In genomic region chr13:39496487-39496998, GRCh38 we compare ENCODE assay signal across 19 cellular contexts.
"Had no signal": no experiment of that assay in that cellular context is flagged by ENCODE, and none has a peak within 500 bp of the region (broad histone marks: within the 10 kb centered on the region; RNA-seq: fewer than 3 reads in every experiment).

No MANE protein-coding gene starts in this region.

- H3K4me2 ChIP-seq: smooth muscle cell had no signal

- H3K4me1 Mint-ChIP-seq: activated naive CD8-positive, alpha-beta T cell treated with anti-CD3 and anti-CD28 coated beads, Interleukin-2, amount 50 U/mL, for 24 hours; natural killer cell had no signal

- H3K4me1 ChIP-seq: suprapubic skin had no signal

- H3K4me3 ChIP-seq: smooth muscle cell, suprapubic skin had no signal

- H3K36me3 ChIP-seq: suprapubic skin had no signal

- DNase-seq: activated CD4-positive, CD25-positive, alpha-beta regulatory T cell treated with anti-CD3 and anti-CD28 coated beads, Interleukin-2, amount 50 U/mL, for 72 hours; activated naive CD4-positive, alpha-beta T cell treated with anti-CD3 and anti-CD28 coated beads for 36 hours; activated naive CD8-positive, alpha-beta T cell treated with anti-CD3 and anti-CD28 coated beads, Interleukin-2, amount 50 U/mL, for 24 hours; activated T-cell treated with anti-CD3 and anti-CD28 coated beads, Interleukin-2, amount 50 U/mL, for 1 hour; aorta; cerebellar nuclear complex; dermis blood vessel endothelial cell; effector memory CD8-positive, alpha-beta T cell; foreskin melanocyte; left ventricle myocardium superior; mesenchymal stem cell; natural killer cell; right cardiac atrium; trophoblast cell had no signal

- H3K27ac ChIP-seq: suprapubic skin had no signal

- H3K27me3 Mint-ChIP-seq: stimulated activated naive CD8-positive, alpha-beta T cell treated with anti-CD3 and anti-CD28 coated beads, Interleukin-15, Interleukin-2, amounts not matched to agents 100 ng/mL and 50 ng/mL, for 24 hours had no signal

- H3K36me3 Mint-ChIP-seq: natural killer cell had no signal

- H3K9me3 ChIP-seq: suprapubic skin had no signal

- ATAC-seq: activated naive CD8-positive, alpha-beta T cell treated with anti-CD3 and anti-CD28 coated beads, Interleukin-2, amount 50 U/mL, for 24 hours; effector memory CD8-positive, alpha-beta T cell; left ventricle myocardium superior; natural killer cell; right cardiac atrium had no signal

- H3K9me3 Mint-ChIP-seq: activated naive CD4-positive, alpha-beta T cell treated with anti-CD3 and anti-CD28 coated beads for 36 hours; activated naive CD8-positive, alpha-beta T cell treated with anti-CD3 and anti-CD28 coated beads, Interleukin-2, amount 50 U/mL, for 24 hours; activated T-helper 2 cell treated with anti-CD3 and anti-CD28 coated beads, Interferon-gamma antibody, Interleukin-2, Interleukin-4, amounts not matched to agents 10 μg/mL and 5 μg/mL and 100 μg/mL, durations not matched to agents 14 hours and 24 hours and 36 hours; effector memory CD8-positive, alpha-beta T cell; natural killer cell; stimulated activated naive CD8-positive, alpha-beta T cell treated with anti-CD3 and anti-CD28 coated beads, Interleukin-15, Interleukin-2, amounts not matched to agents 100 ng/mL and 50 ng/mL, for 24 hours had no signal

- H3K27me3 ChIP-seq: suprapubic skin had no signal

- H3K27ac Mint-ChIP-seq: activated naive CD4-positive, alpha-beta T cell treated with anti-CD3 and anti-CD28 coated beads for 36 hours; activated naive CD8-positive, alpha-beta T cell treated with anti-CD3 and anti-CD28 coated beads, Interleukin-2, amount 50 U/mL, for 24 hours; activated T-helper 2 cell treated with anti-CD3 and anti-CD28 coated beads, Interferon-gamma antibody, Interleukin-2, Interleukin-4, amounts not matched to agents 10 μg/mL and 5 μg/mL and 100 μg/mL, durations not matched to agents 14 hours and 24 hours and 36 hours; effector memory CD8-positive, alpha-beta T cell; natural killer cell; progenitor cell of endocrine pancreas; stimulated activated naive CD8-positive, alpha-beta T cell treated with anti-CD3 and anti-CD28 coated beads, Interleukin-15, Interleukin-2, amounts not matched to agents 100 ng/mL and 50 ng/mL, for 24 hours had no signal

- H3K4me3 Mint-ChIP-seq: activated naive CD4-positive, alpha-beta T cell treated with anti-CD3 and anti-CD28 coated beads for 36 hours; activated naive CD8-positive, alpha-beta T cell treated with anti-CD3 and anti-CD28 coated beads, Interleukin-2, amount 50 U/mL, for 24 hours; effector memory CD8-positive, alpha-beta T cell; natural killer cell; stimulated activated naive CD8-positive, alpha-beta T cell treated with anti-CD3 and anti-CD28 coated beads, Interleukin-15, Interleukin-2, amounts not matched to agents 100 ng/mL and 50 ng/mL, for 24 hours had no signal
